ENCODE assay signal across 8 cellular contexts in the genomic region with DNA sequence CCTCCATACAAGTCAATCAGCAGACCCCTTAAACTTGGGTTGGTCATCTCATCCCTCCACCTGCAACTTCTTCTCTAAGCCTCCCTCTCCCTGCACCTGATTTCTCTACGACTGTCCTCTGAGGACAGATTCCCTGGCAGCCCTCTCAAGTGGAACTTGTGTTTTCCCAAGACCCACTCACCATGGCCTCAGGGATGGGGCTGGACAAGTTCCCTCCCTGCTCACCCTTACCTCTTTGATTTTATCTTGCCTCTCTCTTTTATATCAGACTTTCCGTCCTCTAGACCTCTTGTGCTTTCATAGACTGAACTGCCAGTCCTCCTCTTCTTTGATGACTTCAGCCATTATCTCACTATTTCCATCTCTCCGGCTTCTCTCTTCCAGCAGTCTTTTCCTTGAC.
"Had no signal": no experiment of that assay in that cellular context is flagged by ENCODE, and none has a peak within 500 bp of the region (broad histone marks: within the 10 kb centered on the region; RNA-seq: fewer than 3 reads in every experiment).

No MANE protein-coding gene starts in this region.

- H3K27ac Mint-ChIP-seq: GM23338, IgD-negative memory B cell had no signal

- H3K36me3 ChIP-seq: HAP-1 had no signal

- H3K27me3 Mint-ChIP-seq: IgD-negative memory B cell had no signal

- H3K4me3 ChIP-seq: GM23338, HAP-1 had no signal

- DNase-seq: KBM-7 had no signal

- H2AFZ ChIP-seq: GM23338 had no signal

- H3K9me3 Mint-ChIP-seq: GM23338, IgD-negative memory B cell had no signal

- H3K4me1 ChIP-seq: HAP-1 had no signal

- H3K4me2 ChIP-seq: GM23338, KMS-11 had no signal

- FAIRE-seq: H1, H54 had no signal

- H3K9me3 ChIP-seq: HAP-1 had no signal

- ATAC-seq: GM23338 had no signal

- H3K4me3 Mint-ChIP-seq: GM23338, IgD-negative memory B cell had no signal

- H3K9ac ChIP-seq: KMS-11 had no signal

- H3K27ac ChIP-seq: HL-60, KMS-11 had no signal
